Comparison of ENCODE assay signal across 6 cellular contexts in the genomic region with DNA sequence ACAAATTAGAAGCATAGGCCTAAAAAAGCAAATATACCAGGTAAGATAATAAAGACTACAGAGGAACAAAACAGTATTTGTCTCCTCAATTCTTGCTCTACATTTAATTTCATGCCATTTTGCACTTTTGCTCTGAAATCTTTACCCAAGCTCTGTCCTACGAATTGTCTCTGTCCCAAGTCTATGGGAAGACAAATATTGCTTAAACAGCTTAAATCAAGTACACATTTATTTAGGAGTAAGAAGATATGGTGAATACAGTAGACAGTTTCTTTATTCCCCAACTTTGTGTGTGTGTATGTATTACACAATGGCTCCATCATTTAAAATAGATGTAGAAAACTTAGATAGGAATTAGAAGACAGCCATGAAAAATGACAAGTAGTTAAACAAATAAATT.
"Had no signal": no experiment of that assay in that cellular context is flagged by ENCODE, and none has a peak within 500 bp of the region (broad histone marks: within the 10 kb centered on the region; RNA-seq: fewer than 3 reads in every experiment).

No MANE protein-coding gene starts in this region.

- FAIRE-seq: K562 had no signal

- DNase-seq: GM23248, GOT3, H7, HFFc6, IMR-90 had no signal
